8 cellular contexts compared by ENCODE assay signal in the genomic region with DNA sequence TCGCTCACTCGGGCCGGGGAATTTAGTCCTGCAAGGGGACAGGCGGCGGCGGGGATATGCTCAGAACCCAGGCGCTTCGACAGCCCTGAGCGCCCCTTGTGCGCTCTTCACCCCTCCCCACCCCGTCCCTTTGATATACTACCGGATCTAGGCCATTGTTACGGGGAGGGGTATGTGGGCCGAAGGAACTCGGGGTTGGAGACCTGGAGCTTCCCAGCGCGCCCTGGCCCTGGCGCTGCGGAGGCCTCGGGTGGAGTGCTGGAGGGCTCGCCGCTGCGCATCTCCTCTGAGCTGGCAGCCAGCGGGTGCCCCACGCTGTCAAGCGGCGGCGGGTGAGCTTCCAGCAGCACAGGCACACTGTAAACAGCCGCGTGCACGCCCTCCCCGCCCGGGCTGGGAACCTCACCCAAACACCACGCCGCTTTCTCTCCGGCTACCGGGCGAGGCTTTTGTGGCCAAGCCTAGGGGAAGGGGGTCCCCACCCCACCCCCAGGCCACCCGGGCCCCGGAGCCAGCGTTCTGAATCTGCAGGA. TPM values are rescaled to one million over a fixed set of nuclear protein-coding genes. Genes with fewer than 3 reads are reported as not detected.
DNase-seq lines count a peak whose midpoint lies in the region; ATAC-seq and TF ChIP-seq lines count a peak whose summit lies in the region.

No MANE protein-coding gene starts in this region.

- WGBS in iPS DF 6.9 (ENCODE audit: insufficient coverage, insufficient read length): no CpG with 5 or more reads among the region's 41 CpGs
- WGBS in smooth muscle cell (ENCODE audit: low lambda C conversion rate): 7% methylated on average over 40 of the region's 41 CpGs

- peak overlapping the region; percentile 94 for H3K27ac ChIP-seq in 22Rv1
- peak overlapping the region; percentile 93 for H3K27ac ChIP-seq in HCT116 (ENCODE audit: low read depth, low read length)
- no peak overlapping the region for H3K27ac ChIP-seq in iPS DF 6.9 (ENCODE audit: low read length)
- no peak overlapping the region for H3K27ac ChIP-seq in smooth muscle cell (ENCODE audit: low read depth)

- H3K27ac Mint-ChIP-seq in activated naive CD4-positive, alpha-beta T cell treated with anti-CD3 and anti-CD28 coated beads, Interleukin-2, amount 10 ng/mL, durations not matched to agents 7 days and 5 days: no peak overlapping the region

- TF ChIP-seq POLR2A in HCT116 (IDR thresholded peaks at IDR 0.05; ENCODE audit: borderline replicate concordance, extremely low read depth, insufficient read depth, insufficient read length): no peak

- ATAC-seq in HCT116 (peak; percentile 16), GM18519 (IDR thresholded peaks at IDR 0.05; ENCODE audit: low FRiP score, unreplicated experiment) (no peak)

- no peaks in the 10 kb centered on the region for H3K36me3 Mint-ChIP-seq in activated naive CD4-positive, alpha-beta T cell treated with anti-CD3 and anti-CD28 coated beads, Interleukin-2, amount 10 ng/mL, durations not matched to agents 7 days and 5 days

- BruUV-seq in HCT116 (replicated peaks; lab: Mats Ljungman, UMichigan): no TSS peak

- H3K4me3 Mint-ChIP-seq in activated naive CD4-positive, alpha-beta T cell treated with anti-CD3 and anti-CD28 coated beads, Interleukin-2, amount 10 ng/mL, durations not matched to agents 7 days and 5 days: peak overlapping the region; percentile 67

- DNase-seq in HCT116 (ENCODE audit: low read depth, low spot score): no peak
- peak; percentile 58 for DNase-seq in activated naive CD4-positive, alpha-beta T cell treated with anti-CD3 and anti-CD28 coated beads, Interleukin-2, amount 10 ng/mL, durations not matched to agents 7 days and 5 days
- no peak for DNase-seq in iPS DF 6.9 (ENCODE audit: low read depth, low spot score)
- DNase-seq in smooth muscle cell (lab: John Stamatoyannopoulos, UW; ENCODE audit: unreplicated experiment): peak; percentile 27
- DNase-seq in NCI-H2029 (lab: John Stamatoyannopoulos, UW): no peak
- no peak for DNase-seq in T1000 (lab: John Stamatoyannopoulos, UW)

- H3K27me3 ChIP-seq in HCT116 (ENCODE audit: insufficient read depth, low read length): no peaks in the 10 kb centered on the region
- peaks cover 19% of the 10 kb centered on the region for H3K27me3 ChIP-seq in iPS DF 6.9 (ENCODE audit: control insufficient read depth, insufficient read depth, low read length)
- peaks cover 36% of the 10 kb centered on the region for H3K27me3 ChIP-seq in smooth muscle cell (ENCODE audit: low read depth)

- H3K36me3 ChIP-seq in HCT116 (ENCODE audit: control insufficient read depth in 1 of 2, insufficient read depth in 2 of 2, low read length in 2 of 2): no peaks in the 10 kb centered on the region
- H3K36me3 ChIP-seq in iPS DF 6.9 (ENCODE audit: control insufficient read depth, insufficient read depth, low read length): no peaks in the 10 kb centered on the region
- no peaks in the 10 kb centered on the region for H3K36me3 ChIP-seq in smooth muscle cell (ENCODE audit: low read depth)

- peaks cover 40% of the 10 kb centered on the region for H3K27me3 Mint-ChIP-seq in activated naive CD4-positive, alpha-beta T cell treated with anti-CD3 and anti-CD28 coated beads, Interleukin-2, amount 10 ng/mL, durations not matched to agents 7 days and 5 days

- CTCF ChIA-PET in HCT116 (lab: Charles Lee): no interaction called here
- CTCF ChIA-PET in activated naive CD4-positive, alpha-beta T cell treated with anti-CD3 and anti-CD28 coated beads, Interleukin-2, amount 10 ng/mL, durations not matched to agents 7 days and 5 days (lab: Charles Lee): no interaction called here

- H2AFZ ChIP-seq in HCT116 (ENCODE audit: low read depth, low read length, poor library complexity, severe bottlenecking) (no peak overlapping the region), smooth muscle cell (ENCODE audit: low read depth) (peak overlapping the region; percentile 66)

- peaks cover 19% of the 10 kb centered on the region for H3K4me1 Mint-ChIP-seq in activated naive CD4-positive, alpha-beta T cell treated with anti-CD3 and anti-CD28 coated beads, Interleukin-2, amount 10 ng/mL, durations not matched to agents 7 days and 5 days

- POLR2A ChIA-PET in HCT116 (lab: Charles Lee): interaction anchor here (1.2 kb wide), 1 partner anchor 44 kb away, joined by 4 read pairs; no protein-coding TSS in a partner anchor

- peak overlapping the region; percentile 46 to 61 for H3K4me3 ChIP-seq in HCT116 (replicated peaks in 1 of 2; ENCODE audit: low read depth in 1 of 2, low read length in 2 of 2)
- peak overlapping the region; percentile 27; the same call in 1 of the 2 replicates for H3K4me3 ChIP-seq in iPS DF 6.9 (ENCODE audit: low read length)
- H3K4me3 ChIP-seq in smooth muscle cell: peak overlapping the region; percentile 46

- H3K79me2 ChIP-seq in HCT116 (ENCODE audit: insufficient read depth, low read length) (peaks cover 12% of the 10 kb centered on the region; the same call in 1 of the 2 replicates), smooth muscle cell (ENCODE audit: low read depth) (no peaks in the 10 kb centered on the region)

- peak overlapping the region; percentile 90 for H3K4me2 ChIP-seq in HCT116 (ENCODE audit: low read length)
- H3K4me2 ChIP-seq in smooth muscle cell: peak overlapping the region; percentile 98

- peaks cover 10% of the 10 kb centered on the region for H3F3A ChIP-seq in smooth muscle cell (ENCODE audit: low read depth)

- H3K9me2 ChIP-seq in HCT116 (ENCODE audit: insufficient read depth): no peaks in the 10 kb centered on the region

- no peak for TF ChIP-seq CTCF in 22Rv1 (IDR thresholded peaks at IDR 0.05)
- no peak for TF ChIP-seq CTCF in HCT116 (IDR thresholded peaks at IDR 0.05 in 2 of 3, conservative IDR thresholded peaks at IDR 0.05 in 1 of 3; ENCODE audit: borderline replicate concordance in 1 of 3, insufficient read depth in 1 of 3, low read depth in 2 of 3, low read length in 2 of 3)
- TF ChIP-seq CTCF in smooth muscle cell (IDR thresholded peaks at IDR 0.05; ENCODE audit: borderline replicate concordance, insufficient read depth, poor library complexity, severe bottlenecking): no peak

- H3K9ac ChIP-seq in HCT116 (ENCODE audit: low read length): peak overlapping the region; percentile 80
- no peak overlapping the region for H3K9ac ChIP-seq in smooth muscle cell (ENCODE audit: low read depth)

- H3K9me3 ChIP-seq in HCT116 (ENCODE audit: control insufficient read depth in 1 of 2, insufficient read depth in 1 of 2, low read depth in 1 of 2, low read length in 2 of 2) (no peaks in the 10 kb centered on the region), iPS DF 6.9 (ENCODE audit: control insufficient read depth, insufficient read depth, low read length) (no peaks in the 10 kb centered on the region), smooth muscle cell (replicated peaks; ENCODE audit: low read depth) (no peaks in the 10 kb centered on the region)

- no peaks in the 10 kb centered on the region for H3K9me3 Mint-ChIP-seq in activated naive CD4-positive, alpha-beta T cell treated with anti-CD3 and anti-CD28 coated beads, Interleukin-2, amount 10 ng/mL, durations not matched to agents 7 days and 5 days

- TF ChIP-seq RAD21 in HCT116 (IDR thresholded peaks at IDR 0.05; ENCODE audit: low read depth): no peak

- H4K20me1 ChIP-seq in HCT116 (ENCODE audit: insufficient read depth) (no peaks in the 10 kb centered on the region), smooth muscle cell (ENCODE audit: low read depth) (peaks cover 7% of the 10 kb centered on the region)

- H3K4me1 ChIP-seq in HCT116 (ENCODE audit: control insufficient read depth in 1 of 2, insufficient read depth in 2 of 2, low read length in 2 of 2): peaks cover 38 to 70% of the 10 kb centered on the region in 2 experiments
- H3K4me1 ChIP-seq in iPS DF 6.9 (ENCODE audit: control insufficient read depth, insufficient read depth, low read length): peaks cover 9% of the 10 kb centered on the region
- H3K4me1 ChIP-seq in smooth muscle cell (ENCODE audit: low read depth): peaks cover 51% of the 10 kb centered on the region

- RAD21 ChIA-PET in HCT116 (lab: Charles Lee; ENCODE audit: low non-redundant PET in 1 of 2, low total read pairs in 2 of 2, uncharacterized antibody in 2 of 2, unreplicated experiment in 2 of 2): no interaction called here

- intact Hi-C loops in HCT116 (cut with micrococcal nuclease): no loop called here

TF ChIP-seq in HCT116, 20 proteins besides CTCF, POLR2A, EP300 and RAD21:
- 0 out of 2 replicates have a peak, but pooled peaks have one; percentile 2 for TF ChIP-seq ZFX (IDR thresholded peaks at IDR 0.05)
- TF ChIP-seq POLR2AphosphoS5 (IDR thresholded peaks at IDR 0.05; ENCODE audit: low read depth, low read length): 0 out of 2 replicates have a peak, but pooled peaks have one; percentile 10
- no peak for TF ChIP-seq EZH2 (IDR thresholded peaks at IDR 0.05)

RNA-seq across cellular contexts. Expression of a gene that starts 54.5 kb away (rescaled TPM):
- total RNA-seq in HCT116 (2021; ENCODE audit: unreplicated experiment) (35.1 TPM), smooth muscle cell (28.0 and 28.5 TPM in 2 replicates)
- polyA plus RNA-seq in HCT116 (2012): 12.3 and 14.5 TPM in 2 replicates
- polyA plus RNA-seq in smooth muscle cell: 13.1 and 19.5 TPM in 2 replicates

Comparison
In these comparisons a context has a peak if more than half of its experiments do, and no peak if none do; other contexts are left out.
1. H3K27ac ChIP-seq: peak in 22Rv1 (single experiment) and HCT116 (single experiment); none in iPS DF 6.9 (single experiment) and smooth muscle cell (single experiment).
2. DNase-seq: peak in activated naive CD4-positive, alpha-beta T cell treated with anti-CD3 and anti-CD28 coated beads, Interleukin-2, amount 10 ng/mL, durations not matched to agents 7 days and 5 days (single experiment) and smooth muscle cell (single experiment); none in HCT116 (single experiment), iPS DF 6.9 (single experiment), NCI-H2029 (single experiment) and T1000 (single experiment).
3. Peak in every context shown above with its lines, with median percentiles within 50 percentile points of each other: H3K4me3 ChIP-seq.